19 cellular contexts compared by ENCODE assay signal in genomic region chr19:35178701-35179100, GRCh38. TPM values are rescaled to one million over a fixed set of nuclear protein-coding genes. Genes with fewer than 3 reads are reported as not detected.
"Had no signal": no experiment of that assay in that cellular context is flagged by ENCODE, and none has a peak within 500 bp of the region (broad histone marks: within the 10 kb centered on the region; RNA-seq: fewer than 3 reads in every experiment).

No MANE protein-coding gene starts in this region.

- H3K36me3 Mint-ChIP-seq: natural killer cell had no signal

- ATAC-seq: activated T-cell treated with anti-CD3 and anti-CD28 coated beads, Interleukin-2, amount 50 U/mL, for 4 hours; lower lobe of right lung; natural killer cell; T-helper 17 cell had no signal

- H3K27me3 Mint-ChIP-seq: activated CD4-positive, alpha-beta memory T cell treated with anti-CD3 and anti-CD28 coated beads for 36 hours; T-helper 17 cell had no signal

- H3K27ac Mint-ChIP-seq: activated CD4-positive, alpha-beta memory T cell treated with anti-CD3 and anti-CD28 coated beads for 36 hours; dendritic cell treated with granulocyte-macrophage colony-stimulating factor and Interleukin-4, amounts not matched to agents 40 ng/mL and 50 ng/mL, for 4 days; natural killer cell had no signal

- H3K4me3 ChIP-seq: adrenal gland, lower lobe of right lung, spleen, thyroid gland had no signal

- H3K9me3 Mint-ChIP-seq: activated T-cell treated with anti-CD3 and anti-CD28 coated beads, Interleukin-2, amount 50 U/mL, for 4 hours; dendritic cell treated with granulocyte-macrophage colony-stimulating factor and Interleukin-4, amounts not matched to agents 40 ng/mL and 50 ng/mL, for 4 days; natural killer cell had no signal

- H3K4me3 Mint-ChIP-seq: activated CD4-positive, alpha-beta memory T cell treated with anti-CD3 and anti-CD28 coated beads for 36 hours; activated T-cell treated with anti-CD3 and anti-CD28 coated beads, Interleukin-2, amount 50 U/mL, for 4 hours; dendritic cell treated with granulocyte-macrophage colony-stimulating factor and Interleukin-4, amounts not matched to agents 40 ng/mL and 50 ng/mL, for 4 days; natural killer cell had no signal

- DNase-seq: activated CD4-positive, alpha-beta memory T cell treated with anti-CD3 and anti-CD28 coated beads for 36 hours; activated effector memory CD4-positive, alpha-beta T cell treated with Interleukin-2 at 50 U/mL for 16 hours; activated naive CD4-positive, alpha-beta T cell treated with anti-CD3 and anti-CD28 coated beads, Interleukin-2, amount 50 U/mL, for 16 hours; activated T-cell treated with anti-CD3 and anti-CD28 coated beads, Interleukin-2, amount 50 U/mL, for 4 hours; cerebellar nuclear complex; effector memory CD4-positive, alpha-beta T cell; lower lobe of right lung; natural killer cell; spleen; stimulated activated naive CD4-positive, alpha-beta T cell; T-helper 17 cell; thyroid gland; WERI-Rb-1 had no signal

RNA-seq across cellular contexts. Expression of gene FXYD7, which starts 35.6 kb away (rescaled TPM):
- total RNA-seq: adrenal gland, bronchial epithelial cell, glomerular endothelial cell, lower lobe of right lung, SK-MEL-5 had no signal

RNA-seq across cellular contexts. Expression of gene FXYD1, which starts 40.1 kb away (rescaled TPM):
- total RNA-seq: bronchial epithelial cell, glomerular endothelial cell, natural killer cell, SK-MEL-5 had no signal

RNA-seq across cellular contexts. Expression of gene LGI4, which starts 43.8 kb away (rescaled TPM):
- total RNA-seq: bronchial epithelial cell, glomerular endothelial cell had no signal

RNA-seq across cellular contexts. Expression of gene FAM187B, which starts 49.8 kb away (rescaled TPM):
- total RNA-seq: activated T-cell treated with anti-CD3 and anti-CD28 coated beads, Interleukin-2, amount 50 U/mL, for 4 hours; bronchial epithelial cell; glomerular endothelial cell; natural killer cell; SK-MEL-5; subcutaneous adipose tissue; T-helper 17 cell had no signal
